10 cellular contexts compared by ENCODE assay signal in genomic region chr12:124395284-124395752, GRCh38.
DNase-seq lines count a peak whose midpoint lies in the region; ATAC-seq and TF ChIP-seq lines count a peak whose summit lies in the region.
"Had no signal": no experiment of that assay in that cellular context is flagged by ENCODE, and none has a peak within 500 bp of the region (broad histone marks: within the 10 kb centered on the region; RNA-seq: fewer than 3 reads in every experiment).

No MANE protein-coding gene starts in this region.

- no peak overlapping the region for H3K4me3 ChIP-seq in gastroesophageal sphincter
- no peak overlapping the region for H3K4me3 ChIP-seq in tibial artery
- no peak overlapping the region for H3K4me3 ChIP-seq in aorta (ENCODE audit: low read length in 2 of 2)

- no peak for TF ChIP-seq POLR2A in gastroesophageal sphincter (IDR thresholded peaks at IDR 0.05)

- H3K27me3 ChIP-seq in gastroesophageal sphincter (no peaks in the 10 kb centered on the region), tibial artery (no peaks in the 10 kb centered on the region), aorta (ENCODE audit: control insufficient read depth in 1 of 2, insufficient read depth in 2 of 2, low read length in 1 of 2) (no peaks in the 10 kb centered on the region)

- H3K36me3 ChIP-seq in gastroesophageal sphincter (peaks cover 0 to 51% of the 10 kb centered on the region in 2 donors), tibial artery (peaks cover 1 to 52% (median 33%) of the 10 kb centered on the region in 3 donors), aorta (ENCODE audit: control insufficient read depth in 1 of 2, insufficient read depth in 2 of 2, low read length in 1 of 2) (no peaks in the 10 kb centered on the region)

- no peak for TF ChIP-seq EP300 in gastroesophageal sphincter (IDR thresholded peaks at IDR 0.05)

- TF ChIP-seq CTCF in gastroesophageal sphincter (IDR thresholded peaks at IDR 0.05), result no peak
- TF ChIP-seq CTCF in tibial artery (IDR thresholded peaks at IDR 0.05), result no peak

- H3K4me1 ChIP-seq in gastroesophageal sphincter (peaks cover 10 to 100% (median 90%) of the 10 kb centered on the region in 3 donors), tibial artery (peaks cover 11 to 98% (median 92%) of the 10 kb centered on the region in 4 donors), aorta (ENCODE audit: control insufficient read depth in 1 of 2, insufficient read depth in 2 of 2, low read length in 2 of 2) (no peaks in the 10 kb centered on the region)

- 67 to 83% methylated on average over 1 to 2 of the region's 21 CpGs for WGBS in gastroesophageal sphincter (ENCODE audit: low coverage in 1 of 2), 2 donors
- 76 to 77% methylated on average over 21 of the region's 21 CpGs for WGBS in aorta, 2 donors

- peak; percentile 34 to 71 for DNase-seq in NCI-H524 (lab: John Stamatoyannopoulos, UW)
- no peak for DNase-seq in NCI-H524 treated with DMSO at 0.1 percent for 48 hours (lab: John Stamatoyannopoulos, UW)
- peak; percentile 48 for DNase-seq in RPMI7951 (ENCODE audit: low read depth)
- no peak for DNase-seq in tibial artery
- no peak for DNase-seq in LoVo (ENCODE audit: low spot score)
- no peak for DNase-seq in central memory CD4-positive, alpha-beta T cell
- DNase-seq in aorta, result no peak
- DNase-seq: activated CD4-positive, alpha-beta memory T cell treated with anti-CD3 and anti-CD28 coated beads, Interleukin-2, amount 10 ng/mL, durations not matched to agents 7 days and 5 days; H9 had no signal

- intact Hi-C loops in tibial artery (cut with DNase I; ENCODE audit: low total_unique reads) (no loop called here), aorta (cut with DNase I) (no loop called here)

- H3K27ac ChIP-seq in gastroesophageal sphincter (peak overlapping the region in 3 of 4 donors; percentile 91 to 98 (median 98)), tibial artery (peak overlapping the region; percentile 90 to 96), aorta (ENCODE audit: low read depth in 1 of 2, low read length in 2 of 2) (no peak overlapping the region)

- H3K9me3 ChIP-seq in gastroesophageal sphincter (no peaks in the 10 kb centered on the region), tibial artery (no peaks in the 10 kb centered on the region), aorta (ENCODE audit: control insufficient read depth, low read length) (no peaks in the 10 kb centered on the region)

- ATAC-seq in gastroesophageal sphincter, result no peak
- no peak for ATAC-seq in aorta (ENCODE audit: low FRiP score)

Comparison
In these comparisons a context has a peak if more than half of its experiments do, and no peak if none do; other contexts are left out.
1. DNase-seq: peak in NCI-H524 (2 of 2) and RPMI7951 (single experiment); none in NCI-H524 treated with DMSO at 0.1 percent for 48 hours (single experiment), tibial artery (0 of 2), LoVo (single experiment), central memory CD4-positive, alpha-beta T cell (single experiment) and aorta (0 of 2).
2. H3K27ac ChIP-seq: peak in gastroesophageal sphincter (3 of 4) and tibial artery (2 of 2); none in aorta (0 of 2).